In genomic region chr3:194253270-194253669, GRCh38 we compare ENCODE assay signal across 25 cellular contexts.
"Had no signal": no experiment of that assay in that cellular context is flagged by ENCODE, and none has a peak within 500 bp of the region (broad histone marks: within the 10 kb centered on the region; RNA-seq: fewer than 3 reads in every experiment).

No MANE protein-coding gene starts in this region.

- H3K4me3 Mint-ChIP-seq: mesothelial cell of epicardium; nephron; neural crest cell; stimulated activated naive B cell treated with anti-CD40 and anti-IgM and Interleukin-4, amounts not matched to agents 10 μg/mL and 1 μg/mL and 100 μg/mL, for 72 hours had no signal

- ATAC-seq: left cardiac atrium; left lung; lower lobe of right lung; pancreas; right cardiac atrium; sciatic nerve; stimulated activated naive B cell treated with anti-CD40 and anti-IgM and Interleukin-4, amounts not matched to agents 10 μg/mL and 1 μg/mL and 100 μg/mL, for 72 hours; stimulated activated naive CD8-positive, alpha-beta T cell treated with anti-CD3 and anti-CD28 coated beads, Interleukin-15, Interleukin-2, amounts not matched to agents 100 U/mL and 50 U/mL, for 24 hours had no signal

- DNase-seq: kidney glomerular epithelial cell; left cardiac atrium; left lung; mammary epithelial cell; mesendoderm; naive B cell; nucleus accumbens; pancreas; posterior cingulate gyrus; retina; right cardiac atrium; stimulated activated CD4-positive, alpha-beta T cell treated with anti-CD3 and anti-CD28 coated beads, Interleukin-12 subunit alpha, Interleukin-12 subunit beta, amount 100 ng/mL, for 4 hours; stimulated activated CD4-positive, alpha-beta T cell treated with anti-CD3 and anti-CD28 coated beads, Interleukin-15, amount 100 ng/mL, for 24 hours; stimulated activated CD4-positive, alpha-beta T cell treated with anti-CD3 and anti-CD28 coated beads, Interleukin-2, amount 100 ng/mL, for 24 hours; stimulated activated CD4-positive, alpha-beta T cell treated with anti-CD3 and anti-CD28 coated beads, Interleukin-4, amount 100 ng/mL, for 1 hour; stimulated activated naive B cell treated with anti-CD40 and anti-IgM and Interleukin-4, amounts not matched to agents 10 μg/mL and 1 μg/mL and 100 μg/mL, for 72 hours; stimulated activated naive CD8-positive, alpha-beta T cell treated with anti-CD3 and anti-CD28 coated beads, Interleukin-15, Interleukin-2, amounts not matched to agents 100 U/mL and 50 U/mL, for 24 hours; tibial artery; trophoblast cell; uterus had no signal

- H3K9me3 Mint-ChIP-seq: nephron; stimulated activated naive B cell treated with anti-CD40 and anti-IgM and Interleukin-4, amounts not matched to agents 10 μg/mL and 1 μg/mL and 100 μg/mL, for 72 hours had no signal

- H3K27ac Mint-ChIP-seq: mesothelial cell of epicardium; stimulated activated naive B cell treated with anti-CD40 and anti-IgM and Interleukin-4, amounts not matched to agents 10 μg/mL and 1 μg/mL and 100 μg/mL, for 72 hours had no signal
